Comparison of ENCODE assay signal across 9 cellular contexts in genomic region chr2:150034665-150035064, GRCh38.
"Had no signal": no experiment of that assay in that cellular context is flagged by ENCODE, and none has a peak within 500 bp of the region (broad histone marks: within the 10 kb centered on the region; RNA-seq: fewer than 3 reads in every experiment).

No MANE protein-coding gene starts in this region.

- H3K9me3 ChIP-seq: HAP-1 had no signal

- H3K9me3 Mint-ChIP-seq: HFFc6 had no signal

- H3K4me3 Mint-ChIP-seq: HFFc6 had no signal

- H3K27ac Mint-ChIP-seq: HFFc6 had no signal

- DNase-seq: GOT3, H7, HFFc6, IMR-90, KG1 had no signal

- H3K4me1 ChIP-seq: HAP-1 had no signal

- FAIRE-seq: HTR-8/SVneo, K562 had no signal

- H3K4me3 ChIP-seq: HAP-1, K562 had no signal

- ATAC-seq: HCT116, K562 had no signal

- H3K36me3 ChIP-seq: HAP-1 had no signal
